ENCODE assay signal across 9 cellular contexts in genomic region chr12:64612843-64613242, GRCh38. TPM values are rescaled to one million over a fixed set of nuclear protein-coding genes. Genes with fewer than 3 reads are reported as not detected.
DNase-seq lines count a peak whose midpoint lies in the region; ATAC-seq, FAIRE-seq and TF ChIP-seq lines count a peak whose summit lies in the region.
"Had no signal": no experiment of that assay in that cellular context is flagged by ENCODE, and none has a peak within 500 bp of the region (broad histone marks: within the 10 kb centered on the region; RNA-seq: fewer than 3 reads in every experiment).

No MANE protein-coding gene starts in this region.

- H3K4me3 Mint-ChIP-seq in activated CD4-positive, alpha-beta T cell treated with anti-CD3 and anti-CD28 coated beads for 36 hours, result peak overlapping the region; percentile 80
- peak overlapping the region; percentile 85 to 93 for H3K4me3 Mint-ChIP-seq in stimulated activated naive B cell treated with anti-CD40 and anti-IgM and Interleukin-4, amounts not matched to agents 10 μg/mL and 1 μg/mL and 100 μg/mL, for 72 hours

- H3K4me1 ChIP-seq in PC-9 (replicated peaks; ENCODE audit: insufficient read depth) (peaks cover 16% of the 10 kb centered on the region), H1 (replicated peaks in 1 of 4; ENCODE audit: control insufficient read depth in 3 of 4, insufficient read depth in 4 of 4, low read length in 3 of 4) (peaks cover 0 to 5% (median 1%) of the 10 kb centered on the region in 4 experiments; a peak in 4 of 7 replicates)

- intact Hi-C loops in activated CD4-positive, alpha-beta T cell treated with anti-CD3 and anti-CD28 coated beads for 36 hours (cut with DNase I, micrococcal nuclease), result loop anchor here (5.0 kb wide), 4 partner anchors 156 to 1689 kb away; partner anchors contain the start of genes HELB (in 1 of the 2), KICS2 (in 1 of the 2) and LEMD3 (in 1 of the 2)
- intact Hi-C loops in PC-9 (cut with micrococcal nuclease; ENCODE audit: unreplicated experiment), result no loop called here

- H3K27ac Mint-ChIP-seq in activated CD4-positive, alpha-beta T cell treated with anti-CD3 and anti-CD28 coated beads for 36 hours, result peak overlapping the region; percentile 90
- peak overlapping the region; percentile 87 for H3K27ac Mint-ChIP-seq in stimulated activated naive B cell treated with anti-CD40 and anti-IgM and Interleukin-4, amounts not matched to agents 10 μg/mL and 1 μg/mL and 100 μg/mL, for 72 hours

- no peak overlapping the region for H2BK12ac ChIP-seq in H1 (ENCODE audit: low read depth, low read length)

- H3K79me2 ChIP-seq in PC-9 (ENCODE audit: low read depth), result peaks cover 72% of the 10 kb centered on the region
- H3K79me2 ChIP-seq in H1 (ENCODE audit: control insufficient read depth in 1 of 2, insufficient read depth in 2 of 2, low read length in 2 of 2), result peaks cover 24 to 69% of the 10 kb centered on the region in 2 experiments

- no peak for TF ChIP-seq EP300 in H1 (IDR thresholded peaks at IDR 0.05; ENCODE audit: borderline replicate concordance in 1 of 2, low read depth in 2 of 2, low read length in 2 of 2)

- H3K9me3 Mint-ChIP-seq in activated CD4-positive, alpha-beta T cell treated with anti-CD3 and anti-CD28 coated beads for 36 hours (ENCODE audit: low read depth), result no peaks in the 10 kb centered on the region
- H3K9me3 Mint-ChIP-seq in stimulated activated naive B cell treated with anti-CD40 and anti-IgM and Interleukin-4, amounts not matched to agents 10 μg/mL and 1 μg/mL and 100 μg/mL, for 72 hours, result no peaks in the 10 kb centered on the region

- no peak overlapping the region for H3K9ac ChIP-seq in H1 (replicated peaks in 1 of 4; ENCODE audit: extremely low read depth in 1 of 4, low read depth in 3 of 4, low read length in 3 of 4)

- H3K27ac ChIP-seq in PC-9, result no peak overlapping the region
- H3K27ac ChIP-seq in H1 (ENCODE audit: low read depth, low read length), result no peak overlapping the region

- H3K27me3 ChIP-seq in PC-9 (ENCODE audit: insufficient read depth, low read depth) (no peaks in the 10 kb centered on the region), H1 (replicated peaks in 1 of 4; ENCODE audit: control insufficient read depth in 3 of 4, extremely low read depth in 1 of 4, insufficient read depth in 3 of 4, low read length in 3 of 4) (no peaks in the 10 kb centered on the region)

- no peak overlapping the region for H2BK15ac ChIP-seq in H1 (ENCODE audit: low read length)

- no peak overlapping the region for H3K14ac ChIP-seq in H1 (ENCODE audit: insufficient read length)

- H3K23ac ChIP-seq in H1 (ENCODE audit: insufficient read length), result no peak overlapping the region

- H3K4me2 ChIP-seq in PC-9 (peak overlapping the region; percentile 96), H1 (ENCODE audit: insufficient read depth in 1 of 2, low read depth in 2 of 2, low read length in 2 of 2) (peak overlapping the region; percentile 4 to 87; a peak in 1 of 4 replicates)

- H3K36me3 Mint-ChIP-seq in activated CD4-positive, alpha-beta T cell treated with anti-CD3 and anti-CD28 coated beads for 36 hours (ENCODE audit: low read depth), result peaks cover 36% of the 10 kb centered on the region
- peaks cover 46 to 65% of the 10 kb centered on the region in 2 donors for H3K36me3 Mint-ChIP-seq in stimulated activated naive B cell treated with anti-CD40 and anti-IgM and Interleukin-4, amounts not matched to agents 10 μg/mL and 1 μg/mL and 100 μg/mL, for 72 hours

- no peaks in the 10 kb centered on the region for H3K36me3 ChIP-seq in PC-9 (ENCODE audit: low read depth)
- H3K36me3 ChIP-seq in H1 (ENCODE audit: control insufficient read depth in 2 of 4, insufficient read depth in 4 of 4, low read length in 3 of 4), result peaks cover 0 to 6% (median 0%) of the 10 kb centered on the region in 4 experiments; a peak in 2 of 8 replicates

- no peaks in the 10 kb centered on the region for H3K9me3 ChIP-seq in PC-9 (ENCODE audit: insufficient read depth, low read depth)
- no peaks in the 10 kb centered on the region for H3K9me3 ChIP-seq in H1 (ENCODE audit: insufficient read depth in 2 of 2, low read depth in 1 of 2, low read length in 1 of 2)

- H3K79me1 ChIP-seq in H1 (ENCODE audit: low read depth, low read length), result no peaks in the 10 kb centered on the region; the same call in 1 of the 2 replicates

- H3K56ac ChIP-seq in H1 (replicated peaks; ENCODE audit: insufficient read length, low read depth, low read length), result no peak overlapping the region

- peaks cover 51% of the 10 kb centered on the region for H3K4me1 Mint-ChIP-seq in activated CD4-positive, alpha-beta T cell treated with anti-CD3 and anti-CD28 coated beads for 36 hours
- peaks cover 28 to 60% of the 10 kb centered on the region in 2 donors for H3K4me1 Mint-ChIP-seq in stimulated activated naive B cell treated with anti-CD40 and anti-IgM and Interleukin-4, amounts not matched to agents 10 μg/mL and 1 μg/mL and 100 μg/mL, for 72 hours

- H3K4me3 ChIP-seq in PC-9, result peak overlapping the region; percentile 87; the same call in 1 of the 2 replicates
- 0 out of 8 replicates have a peak overlapping the region, but pooled peaks of 1 of the 4 experiments have one; percentile 94 for H3K4me3 ChIP-seq in H1 (ENCODE audit: extremely low read depth in 1 of 4, insufficient read depth in 2 of 4, low read depth in 3 of 4, low read length in 4 of 4)

- CTCF ChIA-PET in activated CD4-positive, alpha-beta T cell treated with anti-CD3 and anti-CD28 coated beads for 36 hours (lab: Charles Lee), result interaction anchor here (0.6 to 1.0 kb wide), 2 partner anchors 62 to 70 kb away, joined by 4 to 5 read pairs; no protein-coding TSS in a partner anchor
- CTCF ChIA-PET in PC-9 (lab: Charles Lee) (no interaction called here), H1 (lab: Charles Lee; ENCODE audit: partially characterized antibody) (interaction anchor here (0.6 to 1.2 kb wide), 3 partner anchors 9 to 141 kb away, joined by 3 to 4 read pairs (median 4); no protein-coding TSS in a partner anchor), HEK293T (lab: Yijun Ruan, JAX) (interaction anchor here (0.6 kb wide), 1 partner anchor 63 kb away, joined by 3 read pairs; no protein-coding TSS in a partner anchor)

- H2BK120ac ChIP-seq in H1 (replicated peaks; ENCODE audit: low read depth, low read length), result no peak overlapping the region

- no peak overlapping the region for H4K8ac ChIP-seq in H1 (ENCODE audit: extremely low read depth, insufficient read depth, low read length)

- no peak overlapping the region for H4K91ac ChIP-seq in H1 (replicated peaks; ENCODE audit: insufficient read length, low read length)

- no peak overlapping the region for H4K5ac ChIP-seq in H1 (ENCODE audit: insufficient read length, low read depth, low read length)

- no peaks in the 10 kb centered on the region for H3K27me3 Mint-ChIP-seq in activated CD4-positive, alpha-beta T cell treated with anti-CD3 and anti-CD28 coated beads for 36 hours
- no peaks in the 10 kb centered on the region for H3K27me3 Mint-ChIP-seq in stimulated activated naive B cell treated with anti-CD40 and anti-IgM and Interleukin-4, amounts not matched to agents 10 μg/mL and 1 μg/mL and 100 μg/mL, for 72 hours

- H4K20me1 ChIP-seq in PC-9 (ENCODE audit: insufficient read depth) (no peaks in the 10 kb centered on the region), H1 (replicated peaks in 1 of 2; ENCODE audit: control insufficient read depth in 1 of 2, insufficient read depth in 2 of 2, low read length in 2 of 2) (peaks cover 0 to 4% of the 10 kb centered on the region in 2 experiments)

- H2AK5ac ChIP-seq in H1 (ENCODE audit: low read depth, low read length), result no peak overlapping the region

- no peak overlapping the region for H3K18ac ChIP-seq in H1 (ENCODE audit: extremely low read depth, low read length)

- no TSS peak for BruUV-seq in PC-9 (replicated peaks; lab: Mats Ljungman, UMichigan)

- FAIRE-seq in H1 (lab: Jason Lieb, UNC), result no peak

- no peak for TF ChIP-seq CTCF in PC-9 (conservative IDR thresholded peaks at IDR 0.05)
- no peak for TF ChIP-seq CTCF in H1 (IDR thresholded peaks at IDR 0.05; ENCODE audit: control extremely low read depth in 1 of 3, insufficient read depth in 1 of 3, low read depth in 1 of 3, low read length in 3 of 3)

- H3K9me2 ChIP-seq in PC-9 (ENCODE audit: insufficient read depth), result no peaks in the 10 kb centered on the region

- H3K23me2 ChIP-seq in H1 (ENCODE audit: low read depth, low read length), result peaks cover 17% of the 10 kb centered on the region

- peaks cover 31% of the 10 kb centered on the region for H3F3A ChIP-seq in PC-9 (ENCODE audit: insufficient read depth, low read depth)

- no peak for ATAC-seq in activated CD4-positive, alpha-beta T cell treated with anti-CD3 and anti-CD28 coated beads for 36 hours
- no peak for ATAC-seq in stimulated activated naive B cell treated with anti-CD40 and anti-IgM and Interleukin-4, amounts not matched to agents 10 μg/mL and 1 μg/mL and 100 μg/mL, for 72 hours (replicated peaks)

- no peak overlapping the region for H2BK5ac ChIP-seq in H1 (ENCODE audit: low read depth, low read length)

- TF ChIP-seq RAD21 in H1 (IDR thresholded peaks at IDR 0.05 in 1 of 2, conservative IDR thresholded peaks at IDR 0.05 in 1 of 2; ENCODE audit: low read depth in 2 of 2, low read length in 2 of 2), result no peak

- H2AFZ ChIP-seq in PC-9, result no peak overlapping the region
- H2AFZ ChIP-seq in H1 (ENCODE audit: low read length), result no peak overlapping the region

- H2BK20ac ChIP-seq in H1 (ENCODE audit: low read length), result no peak overlapping the region

- DNase-seq in activated CD4-positive, alpha-beta T cell treated with anti-CD3 and anti-CD28 coated beads for 36 hours, result no peak
- no peak for DNase-seq in activated CD4-positive, alpha-beta T cell treated with anti-CD3 and anti-CD28 coated beads for 1 hour
- no peak for DNase-seq in PC-9
- no peak for DNase-seq in H1 (ENCODE audit: low read depth in 1 of 2, low spot score in 2 of 2)
- no peak for DNase-seq in stimulated activated naive B cell treated with anti-CD40 and anti-IgM and Interleukin-4, amounts not matched to agents 10 μg/mL and 1 μg/mL and 100 μg/mL, for 72 hours
- no peak for DNase-seq in GM19240 (ENCODE audit: insufficient read length, low spot score)
- no peak for DNase-seq in HEK293T (ENCODE audit: extremely low spot score)
- DNase-seq in central memory CD4-positive, alpha-beta T cell, result no peak
- DNase-seq: NCI-H526 had no signal

- POLR2A ChIA-PET in activated CD4-positive, alpha-beta T cell treated with anti-CD3 and anti-CD28 coated beads for 36 hours (lab: Charles Lee), result interaction anchor here (0.5 to 0.6 kb wide), 2 partner anchors 11 to 17 kb away, joined by 3 to 6 read pairs; no protein-coding TSS in a partner anchor
- POLR2A ChIA-PET in PC-9 (lab: Charles Lee; ENCODE audit: unreplicated experiment) (interaction anchor here (0.6 kb wide), 2 partner anchors 36 to 99 kb away, joined by 4 to 7 read pairs; no protein-coding TSS in a partner anchor), H1 (lab: Charles Lee; ENCODE audit: partially characterized antibody) (no interaction called here), HEK293T (lab: Yijun Ruan, JAX) (no interaction called here)

- WGBS in H1 (ENCODE audit: extremely low coverage in 1 of 2, insufficient coverage in 1 of 2, insufficient read length in 1 of 2, insufficient replicate concordance in 2 of 2, low coverage in 1 of 2, low lambda C conversion rate in 2 of 2, missing lambda C conversion rate in 1 of 2), 2 experiments, result 81% methylated on average over 4 of the region's 4 CpGs; no CpG with 5 or more reads in 1 of the 2 experiments

- TF ChIP-seq POLR2A in H1 (IDR thresholded peaks at IDR 0.05; ENCODE audit: control extremely low read depth in 1 of 2, low read depth in 2 of 2, low read length in 2 of 2), result no peak

- no peak overlapping the region for H3K4ac ChIP-seq in H1 (replicated peaks; ENCODE audit: insufficient read length, low read depth, low read length)

RNA-seq across cellular contexts. Expression of gene RASSF3, which starts 2.5 kb away (rescaled TPM):
- 10 to 100 TPM; 38.0 to 39.0 TPM for total RNA-seq in activated CD4-positive, alpha-beta T cell treated with anti-CD3 and anti-CD28 coated beads for 36 hours
- 32.4 and 38.9 TPM in 2 replicates for total RNA-seq in PC-9 (2021)
- 57.3 and 64.3 TPM in 2 replicates for total RNA-seq in H1 (2021; fragmentation: NEBNext Ultra II Directional; extraction: Animal tissue kit (Norgen Biotek cat#: 25700))
- polyA plus RNA-seq in H1 (2011; rRNA removed), result 14.5 and 19.1 TPM in 2 replicates
- polyA plus RNA-seq in H1 (2011; cell fraction: cytosol; rRNA removed), result 19.4 TPM
- polyA plus RNA-seq in H1 (2011; cell fraction: nucleus; rRNA removed), result 19.3 TPM
- 26.3 to 34.4 TPM (median 32.5 TPM) in 4 replicates for polyA plus RNA-seq in H1 (2012, experiment 1 of 2)
- polyA plus RNA-seq in H1 (2012, experiment 2 of 2), result 6.5 TPM
- polyA plus RNA-seq in H1 (2013, experiment 1 of 2), result 22.2 TPM
- polyA plus RNA-seq in H1 (2013, experiment 2 of 2), result 22.1 TPM
- 81.0 and 81.3 TPM in 2 replicates for polyA minus RNA-seq in H1 (2011; rRNA and poly(A)+ RNA removed)
- polyA minus RNA-seq in H1 (2011; cell fraction: cytosol; rRNA and poly(A)+ RNA removed), result 23.6 TPM
- polyA minus RNA-seq in H1 (2011; cell fraction: nucleus; rRNA and poly(A)+ RNA removed), result 22.0 TPM

Comparison
In these comparisons a context has a peak if more than half of its experiments do, and no peak if none do; other contexts are left out.
1. POLR2A ChIA-PET loops: an anchor here in activated CD4-positive, alpha-beta T cell treated with anti-CD3 and anti-CD28 coated beads for 36 hours (0.5 to 0.6 kb wide) and PC-9 (0.6 kb wide); none called in H1 and HEK293T.